Comparison of ENCODE assay signal across 1 cellular context in the genomic region with DNA sequence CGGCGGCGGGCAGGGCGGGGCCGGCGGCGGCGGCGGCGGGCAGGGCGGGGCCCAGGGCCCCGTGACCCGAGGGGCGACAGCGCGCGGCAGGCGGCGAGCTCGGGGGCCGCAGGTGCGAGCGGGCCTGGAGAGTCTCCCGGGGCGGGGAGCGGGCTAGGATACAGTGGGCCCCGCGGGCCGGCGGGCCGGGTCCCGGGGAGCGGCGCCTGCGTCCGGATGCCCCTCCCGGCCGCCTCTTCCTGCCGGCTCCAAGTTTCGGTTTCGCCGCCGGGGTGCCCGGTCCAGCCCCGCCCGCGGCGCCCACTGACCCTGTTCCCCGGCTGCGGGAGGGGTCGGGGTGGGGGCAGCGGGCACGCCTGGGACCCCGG.
TF ChIP-seq lines count a peak whose summit lies in the region.

A gene (plus strand): TSS at position 62 of the 368 bp plus-strand sequence. CDS start 2,830 bp downstream, outside the sequence.

TF ChIP-seq in GM12878, 131 proteins besides CTCF, POLR2A, EP300 and RAD21 (continued from another document and continues in another):
- TF ChIP-seq, protein P1, sequence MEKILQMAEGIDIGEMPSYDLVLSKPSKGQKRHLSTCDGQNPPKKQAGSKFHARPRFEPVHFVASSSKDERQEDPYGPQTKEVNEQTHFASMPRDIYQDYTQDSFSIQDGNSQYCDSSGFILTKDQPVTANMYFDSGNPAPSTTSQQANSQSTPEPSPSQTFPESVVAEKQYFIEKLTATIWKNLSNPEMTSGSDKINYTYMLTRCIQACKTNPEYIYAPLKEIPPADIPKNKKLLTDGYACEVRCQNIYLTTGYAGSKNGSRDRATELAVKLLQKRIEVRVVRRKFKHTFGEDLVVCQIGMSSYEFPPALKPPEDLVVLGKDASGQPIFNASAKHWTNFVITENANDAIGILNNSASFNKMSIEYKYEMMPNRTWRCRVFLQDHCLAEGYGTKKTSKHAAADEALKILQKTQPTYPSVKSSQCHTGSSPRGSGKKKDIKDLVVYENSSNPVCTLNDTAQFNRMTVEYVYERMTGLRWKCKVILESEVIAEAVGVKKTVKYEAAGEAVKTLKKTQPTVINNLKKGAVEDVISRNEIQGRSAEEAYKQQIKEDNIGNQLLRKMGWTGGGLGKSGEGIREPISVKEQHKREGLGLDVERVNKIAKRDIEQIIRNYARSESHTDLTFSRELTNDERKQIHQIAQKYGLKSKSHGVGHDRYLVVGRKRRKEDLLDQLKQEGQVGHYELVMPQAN (conservative IDR thresholded peaks at IDR 0.05), result peak; percentile 49; the same call in 1 of the 2 replicates
- TF ChIP-seq ETV6 (conservative IDR thresholded peaks at IDR 0.05 in 1 of 2, IDR thresholded peaks at IDR 0.05 in 1 of 2; ENCODE audit: borderline replicate concordance in 1 of 2, low read depth in 1 of 2) (no peak), STAT1 (conservative IDR thresholded peaks at IDR 0.05) (no peak), SMAD5 (IDR thresholded peaks at IDR 0.05; ENCODE audit: low read depth) (no peak), EGR1 (IDR thresholded peaks at IDR 0.05; ENCODE audit: borderline replicate concordance in 1 of 2, low read depth in 2 of 2, low read length in 2 of 2) (no peak), TCF7 (IDR thresholded peaks at IDR 0.05; ENCODE audit: borderline replicate concordance) (no peak), ZZZ3 (IDR thresholded peaks at IDR 0.05; ENCODE audit: control insufficient read depth, insufficient read length, low read depth) (no peak), WRNIP1 (IDR thresholded peaks at IDR 0.05; ENCODE audit: borderline replicate concordance, low read depth, low read length) (no peak), YBX1 (IDR thresholded peaks at IDR 0.05) (no peak), CBX5 (IDR thresholded peaks at IDR 0.05; ENCODE audit: low read depth) (no peak), HCFC1 (IDR thresholded peaks at IDR 0.05; ENCODE audit: low read length) (no peak), NRF1 (conservative IDR thresholded peaks at IDR 0.05; ENCODE audit: low read depth, low read length) (no peak), RCOR1 (conservative IDR thresholded peaks at IDR 0.05; ENCODE audit: low read depth, low read length) (no peak), MYB (IDR thresholded peaks at IDR 0.05; ENCODE audit: borderline replicate concordance, low read depth, low read length) (no peak), PAX5 (IDR thresholded peaks at IDR 0.05; ENCODE audit: borderline replicate concordance, low read depth, low read length) (no peak), KAT2A (conservative IDR thresholded peaks at IDR 0.05; ENCODE audit: control insufficient read depth, low read depth, low read length) (no peak), ZNF622 (IDR thresholded peaks at IDR 0.05) (no peak), MEF2B (IDR thresholded peaks at IDR 0.05; ENCODE audit: partially characterized antibody, poor library complexity, severe bottlenecking) (no peak), IRF4 (IDR thresholded peaks at IDR 0.05; ENCODE audit: low read depth, low read length) (no peak), BHLHE40 (IDR thresholded peaks at IDR 0.05; ENCODE audit: borderline replicate concordance in 1 of 2, low read depth in 2 of 2, low read length in 1 of 2) (peak in 1 of 2 experiments; percentile 67; a peak in 2 of 4 replicates), FOXM1 (IDR thresholded peaks at IDR 0.05; ENCODE audit: low read depth, low read length) (no peak), FOXK2 (IDR thresholded peaks at IDR 0.05) (no peak), RUNX3 (IDR thresholded peaks at IDR 0.05; ENCODE audit: low read length) (no peak), SUZ12 (IDR thresholded peaks at IDR 0.05; ENCODE audit: unreplicated experiment) (no peak), RB1 (IDR thresholded peaks at IDR 0.05; ENCODE audit: borderline replicate concordance) (no peak), RELA (IDR thresholded peaks at IDR 0.05; ENCODE audit: borderline replicate concordance, partially characterized antibody) (no peak), JUND (IDR thresholded peaks at IDR 0.05; ENCODE audit: low read depth, low read length) (no peak), MXI1 (IDR thresholded peaks at IDR 0.05; ENCODE audit: low read depth, low read length) (no peak), NR2C2 (IDR thresholded peaks at IDR 0.05; ENCODE audit: borderline replicate concordance, control insufficient read depth, insufficient read length, low read depth) (no peak), TCF3 (IDR thresholded peaks at IDR 0.05; ENCODE audit: borderline replicate concordance, insufficient read depth, low read depth, low read length) (peak; percentile 64; the same call in 1 of the 2 replicates)
- TF ChIP-seq, protein P2, sequence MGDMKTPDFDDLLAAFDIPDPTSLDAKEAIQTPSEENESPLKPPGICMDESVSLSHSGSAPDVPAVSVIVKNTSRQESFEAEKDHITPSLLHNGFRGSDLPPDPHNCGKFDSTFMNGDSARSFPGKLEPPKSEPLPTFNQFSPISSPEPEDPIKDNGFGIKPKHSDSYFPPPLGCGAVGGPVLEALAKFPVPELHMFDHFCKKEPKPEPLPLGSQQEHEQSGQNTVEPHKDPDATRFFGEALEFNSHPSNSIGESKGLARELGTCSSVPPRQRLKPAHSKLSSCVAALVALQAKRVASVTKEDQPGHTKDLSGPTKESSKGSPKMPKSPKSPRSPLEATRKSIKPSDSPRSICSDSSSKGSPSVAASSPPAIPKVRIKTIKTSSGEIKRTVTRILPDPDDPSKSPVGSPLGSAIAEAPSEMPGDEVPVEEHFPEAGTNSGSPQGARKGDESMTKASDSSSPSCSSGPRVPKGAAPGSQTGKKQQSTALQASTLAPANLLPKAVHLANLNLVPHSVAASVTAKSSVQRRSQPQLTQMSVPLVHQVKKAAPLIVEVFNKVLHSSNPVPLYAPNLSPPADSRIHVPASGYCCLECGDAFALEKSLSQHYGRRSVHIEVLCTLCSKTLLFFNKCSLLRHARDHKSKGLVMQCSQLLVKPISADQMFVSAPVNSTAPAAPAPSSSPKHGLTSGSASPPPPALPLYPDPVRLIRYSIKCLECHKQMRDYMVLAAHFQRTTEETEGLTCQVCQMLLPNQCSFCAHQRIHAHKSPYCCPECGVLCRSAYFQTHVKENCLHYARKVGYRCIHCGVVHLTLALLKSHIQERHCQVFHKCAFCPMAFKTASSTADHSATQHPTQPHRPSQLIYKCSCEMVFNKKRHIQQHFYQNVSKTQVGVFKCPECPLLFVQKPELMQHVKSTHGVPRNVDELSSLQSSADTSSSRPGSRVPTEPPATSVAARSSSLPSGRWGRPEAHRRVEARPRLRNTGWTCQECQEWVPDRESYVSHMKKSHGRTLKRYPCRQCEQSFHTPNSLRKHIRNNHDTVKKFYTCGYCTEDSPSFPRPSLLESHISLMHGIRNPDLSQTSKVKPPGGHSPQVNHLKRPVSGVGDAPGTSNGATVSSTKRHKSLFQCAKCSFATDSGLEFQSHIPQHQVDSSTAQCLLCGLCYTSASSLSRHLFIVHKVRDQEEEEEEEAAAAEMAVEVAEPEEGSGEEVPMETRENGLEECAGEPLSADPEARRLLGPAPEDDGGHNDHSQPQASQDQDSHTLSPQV (IDR thresholded peaks at IDR 0.05), result no peak
- TF ChIP-seq, protein P3, sequence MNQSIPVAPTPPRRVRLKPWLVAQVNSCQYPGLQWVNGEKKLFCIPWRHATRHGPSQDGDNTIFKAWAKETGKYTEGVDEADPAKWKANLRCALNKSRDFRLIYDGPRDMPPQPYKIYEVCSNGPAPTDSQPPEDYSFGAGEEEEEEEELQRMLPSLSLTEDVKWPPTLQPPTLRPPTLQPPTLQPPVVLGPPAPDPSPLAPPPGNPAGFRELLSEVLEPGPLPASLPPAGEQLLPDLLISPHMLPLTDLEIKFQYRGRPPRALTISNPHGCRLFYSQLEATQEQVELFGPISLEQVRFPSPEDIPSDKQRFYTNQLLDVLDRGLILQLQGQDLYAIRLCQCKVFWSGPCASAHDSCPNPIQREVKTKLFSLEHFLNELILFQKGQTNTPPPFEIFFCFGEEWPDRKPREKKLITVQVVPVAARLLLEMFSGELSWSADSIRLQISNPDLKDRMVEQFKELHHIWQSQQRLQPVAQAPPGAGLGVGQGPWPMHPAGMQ (IDR thresholded peaks at IDR 0.05; ENCODE audit: borderline replicate concordance), result no peak
- TF ChIP-seq, protein P4, sequence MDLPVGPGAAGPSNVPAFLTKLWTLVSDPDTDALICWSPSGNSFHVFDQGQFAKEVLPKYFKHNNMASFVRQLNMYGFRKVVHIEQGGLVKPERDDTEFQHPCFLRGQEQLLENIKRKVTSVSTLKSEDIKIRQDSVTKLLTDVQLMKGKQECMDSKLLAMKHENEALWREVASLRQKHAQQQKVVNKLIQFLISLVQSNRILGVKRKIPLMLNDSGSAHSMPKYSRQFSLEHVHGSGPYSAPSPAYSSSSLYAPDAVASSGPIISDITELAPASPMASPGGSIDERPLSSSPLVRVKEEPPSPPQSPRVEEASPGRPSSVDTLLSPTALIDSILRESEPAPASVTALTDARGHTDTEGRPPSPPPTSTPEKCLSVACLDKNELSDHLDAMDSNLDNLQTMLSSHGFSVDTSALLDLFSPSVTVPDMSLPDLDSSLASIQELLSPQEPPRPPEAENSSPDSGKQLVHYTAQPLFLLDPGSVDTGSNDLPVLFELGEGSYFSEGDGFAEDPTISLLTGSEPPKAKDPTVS (IDR thresholded peaks at IDR 0.05; ENCODE audit: low read depth, low read length), result no peak
- TF ChIP-seq, protein P5, sequence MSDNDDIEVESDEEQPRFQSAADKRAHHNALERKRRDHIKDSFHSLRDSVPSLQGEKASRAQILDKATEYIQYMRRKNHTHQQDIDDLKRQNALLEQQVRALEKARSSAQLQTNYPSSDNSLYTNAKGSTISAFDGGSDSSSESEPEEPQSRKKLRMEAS (IDR thresholded peaks at IDR 0.05; ENCODE audit: low read depth, low read length), result no peak
- TF ChIP-seq, protein P6, sequence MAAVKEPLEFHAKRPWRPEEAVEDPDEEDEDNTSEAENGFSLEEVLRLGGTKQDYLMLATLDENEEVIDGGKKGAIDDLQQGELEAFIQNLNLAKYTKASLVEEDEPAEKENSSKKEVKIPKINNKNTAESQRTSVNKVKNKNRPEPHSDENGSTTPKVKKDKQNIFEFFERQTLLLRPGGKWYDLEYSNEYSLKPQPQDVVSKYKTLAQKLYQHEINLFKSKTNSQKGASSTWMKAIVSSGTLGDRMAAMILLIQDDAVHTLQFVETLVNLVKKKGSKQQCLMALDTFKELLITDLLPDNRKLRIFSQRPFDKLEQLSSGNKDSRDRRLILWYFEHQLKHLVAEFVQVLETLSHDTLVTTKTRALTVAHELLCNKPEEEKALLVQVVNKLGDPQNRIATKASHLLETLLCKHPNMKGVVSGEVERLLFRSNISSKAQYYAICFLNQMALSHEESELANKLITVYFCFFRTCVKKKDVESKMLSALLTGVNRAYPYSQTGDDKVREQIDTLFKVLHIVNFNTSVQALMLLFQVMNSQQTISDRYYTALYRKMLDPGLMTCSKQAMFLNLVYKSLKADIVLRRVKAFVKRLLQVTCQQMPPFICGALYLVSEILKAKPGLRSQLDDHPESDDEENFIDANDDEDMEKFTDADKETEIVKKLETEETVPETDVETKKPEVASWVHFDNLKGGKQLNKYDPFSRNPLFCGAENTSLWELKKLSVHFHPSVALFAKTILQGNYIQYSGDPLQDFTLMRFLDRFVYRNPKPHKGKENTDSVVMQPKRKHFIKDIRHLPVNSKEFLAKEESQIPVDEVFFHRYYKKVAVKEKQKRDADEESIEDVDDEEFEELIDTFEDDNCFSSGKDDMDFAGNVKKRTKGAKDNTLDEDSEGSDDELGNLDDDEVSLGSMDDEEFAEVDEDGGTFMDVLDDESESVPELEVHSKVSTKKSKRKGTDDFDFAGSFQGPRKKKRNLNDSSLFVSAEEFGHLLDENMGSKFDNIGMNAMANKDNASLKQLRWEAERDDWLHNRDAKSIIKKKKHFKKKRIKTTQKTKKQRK (IDR thresholded peaks at IDR 0.05; ENCODE audit: low read depth, low read length), result no peak
- TF ChIP-seq, protein P7, sequence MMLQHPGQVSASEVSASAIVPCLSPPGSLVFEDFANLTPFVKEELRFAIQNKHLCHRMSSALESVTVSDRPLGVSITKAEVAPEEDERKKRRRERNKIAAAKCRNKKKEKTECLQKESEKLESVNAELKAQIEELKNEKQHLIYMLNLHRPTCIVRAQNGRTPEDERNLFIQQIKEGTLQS (IDR thresholded peaks at IDR 0.05; ENCODE audit: borderline replicate concordance, extremely low read depth, low read depth, low read length), result no peak
- TF ChIP-seq, protein P8, sequence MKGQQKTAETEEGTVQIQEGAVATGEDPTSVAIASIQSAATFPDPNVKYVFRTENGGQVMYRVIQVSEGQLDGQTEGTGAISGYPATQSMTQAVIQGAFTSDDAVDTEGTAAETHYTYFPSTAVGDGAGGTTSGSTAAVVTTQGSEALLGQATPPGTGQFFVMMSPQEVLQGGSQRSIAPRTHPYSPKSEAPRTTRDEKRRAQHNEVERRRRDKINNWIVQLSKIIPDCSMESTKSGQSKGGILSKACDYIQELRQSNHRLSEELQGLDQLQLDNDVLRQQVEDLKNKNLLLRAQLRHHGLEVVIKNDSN (IDR thresholded peaks at IDR 0.05; ENCODE audit: borderline replicate concordance, extremely low read length, insufficient read depth, low read depth, low read length), result no peak
- TF ChIP-seq, protein P9, sequence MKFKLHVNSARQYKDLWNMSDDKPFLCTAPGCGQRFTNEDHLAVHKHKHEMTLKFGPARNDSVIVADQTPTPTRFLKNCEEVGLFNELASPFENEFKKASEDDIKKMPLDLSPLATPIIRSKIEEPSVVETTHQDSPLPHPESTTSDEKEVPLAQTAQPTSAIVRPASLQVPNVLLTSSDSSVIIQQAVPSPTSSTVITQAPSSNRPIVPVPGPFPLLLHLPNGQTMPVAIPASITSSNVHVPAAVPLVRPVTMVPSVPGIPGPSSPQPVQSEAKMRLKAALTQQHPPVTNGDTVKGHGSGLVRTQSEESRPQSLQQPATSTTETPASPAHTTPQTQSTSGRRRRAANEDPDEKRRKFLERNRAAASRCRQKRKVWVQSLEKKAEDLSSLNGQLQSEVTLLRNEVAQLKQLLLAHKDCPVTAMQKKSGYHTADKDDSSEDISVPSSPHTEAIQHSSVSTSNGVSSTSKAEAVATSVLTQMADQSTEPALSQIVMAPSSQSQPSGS (IDR thresholded peaks at IDR 0.05; ENCODE audit: low read length), result no peak
- TF ChIP-seq, protein P10, sequence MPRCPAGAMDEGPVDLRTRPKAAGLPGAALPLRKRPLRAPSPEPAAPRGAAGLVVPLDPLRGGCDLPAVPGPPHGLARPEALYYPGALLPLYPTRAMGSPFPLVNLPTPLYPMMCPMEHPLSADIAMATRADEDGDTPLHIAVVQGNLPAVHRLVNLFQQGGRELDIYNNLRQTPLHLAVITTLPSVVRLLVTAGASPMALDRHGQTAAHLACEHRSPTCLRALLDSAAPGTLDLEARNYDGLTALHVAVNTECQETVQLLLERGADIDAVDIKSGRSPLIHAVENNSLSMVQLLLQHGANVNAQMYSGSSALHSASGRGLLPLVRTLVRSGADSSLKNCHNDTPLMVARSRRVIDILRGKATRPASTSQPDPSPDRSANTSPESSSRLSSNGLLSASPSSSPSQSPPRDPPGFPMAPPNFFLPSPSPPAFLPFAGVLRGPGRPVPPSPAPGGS (IDR thresholded peaks at IDR 0.05; ENCODE audit: borderline replicate concordance, insufficient read depth, low read depth, low read length, poor library complexity, severe bottlenecking), result no peak
- TF ChIP-seq, protein P11, sequence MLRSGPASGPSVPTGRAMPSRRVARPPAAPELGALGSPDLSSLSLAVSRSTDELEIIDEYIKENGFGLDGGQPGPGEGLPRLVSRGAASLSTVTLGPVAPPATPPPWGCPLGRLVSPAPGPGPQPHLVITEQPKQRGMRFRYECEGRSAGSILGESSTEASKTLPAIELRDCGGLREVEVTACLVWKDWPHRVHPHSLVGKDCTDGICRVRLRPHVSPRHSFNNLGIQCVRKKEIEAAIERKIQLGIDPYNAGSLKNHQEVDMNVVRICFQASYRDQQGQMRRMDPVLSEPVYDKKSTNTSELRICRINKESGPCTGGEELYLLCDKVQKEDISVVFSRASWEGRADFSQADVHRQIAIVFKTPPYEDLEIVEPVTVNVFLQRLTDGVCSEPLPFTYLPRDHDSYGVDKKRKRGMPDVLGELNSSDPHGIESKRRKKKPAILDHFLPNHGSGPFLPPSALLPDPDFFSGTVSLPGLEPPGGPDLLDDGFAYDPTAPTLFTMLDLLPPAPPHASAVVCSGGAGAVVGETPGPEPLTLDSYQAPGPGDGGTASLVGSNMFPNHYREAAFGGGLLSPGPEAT (IDR thresholded peaks at IDR 0.05; ENCODE audit: low read depth), result no peak
